In genomic region chr5:96219580-96220281, GRCh38 we compare ENCODE assay signal across 11 cellular contexts.
DNase-seq lines count a peak whose midpoint lies in the region; ATAC-seq and TF ChIP-seq lines count a peak whose summit lies in the region.
"Had no signal": no experiment of that assay in that cellular context is flagged by ENCODE, and none has a peak within 500 bp of the region (broad histone marks: within the 10 kb centered on the region; RNA-seq: fewer than 3 reads in every experiment).

No MANE protein-coding gene starts in this region.

- H3K4me2 ChIP-seq in fibroblast of lung (ENCODE audit: extremely low read depth, insufficient read depth, low read length): peak overlapping the region; percentile 32
- peak overlapping the region; percentile 45 for H3K4me2 ChIP-seq in smooth muscle cell

- no peak for TF ChIP-seq CTCF in fibroblast of lung (conservative IDR thresholded peaks at IDR 0.05 in 1 of 2, IDR thresholded peaks at IDR 0.05 in 1 of 2; ENCODE audit: low read depth in 1 of 2, low read length in 2 of 2)
- TF ChIP-seq CTCF in smooth muscle cell (IDR thresholded peaks at IDR 0.05; ENCODE audit: borderline replicate concordance, insufficient read depth, poor library complexity, severe bottlenecking): no peak
- TF ChIP-seq CTCF in heart left ventricle (IDR thresholded peaks at IDR 0.05): no peak

- WGBS in smooth muscle cell (ENCODE audit: low lambda C conversion rate): 58% methylated on average over 4 of the region's 4 CpGs
- WGBS in heart left ventricle, 4 donors: 73 to 90% (median 78%) methylated on average over 4 of the region's 4 CpGs

- DNase-seq in activated naive CD4-positive, alpha-beta T cell treated with anti-CD3 and anti-CD28 coated beads, Interleukin-2, amount 50 U/mL, for 72 hours (ENCODE audit: low spot score in 2 of 2): no peak
- DNase-seq in activated naive CD4-positive, alpha-beta T cell (lab: John Stamatoyannopoulos, UW): no peak
- DNase-seq in SJSA1 (ENCODE audit: low read depth in 1 of 2, low spot score in 2 of 2) (peak; percentile 46 to 68), fibroblast of lung (ENCODE audit: low read depth in 2 of 2) (peak; percentile 44 to 88), smooth muscle cell (lab: John Stamatoyannopoulos, UW; ENCODE audit: unreplicated experiment) (no peak), SW480 (ENCODE audit: low spot score) (no peak), COLO668 (lab: John Stamatoyannopoulos, UW; ENCODE audit: unreplicated experiment) (no peak), heart left ventricle (no peak)
- DNase-seq: activated naive CD8-positive, alpha-beta T cell treated with anti-CD3 and anti-CD28 coated beads, Interleukin-2, amount 10 ng/mL, durations not matched to agents 7 days and 5 days; BE2C; gastrocnemius medialis had no signal

- no peaks in the 10 kb centered on the region for H3K9me3 ChIP-seq in SJSA1 (replicated peaks)
- no peaks in the 10 kb centered on the region for H3K9me3 ChIP-seq in fibroblast of lung (ENCODE audit: control insufficient read depth, insufficient read depth, low read depth, low read length)
- H3K9me3 ChIP-seq in smooth muscle cell (replicated peaks; ENCODE audit: low read depth): no peaks in the 10 kb centered on the region
- no peaks in the 10 kb centered on the region for H3K9me3 ChIP-seq in heart left ventricle
- H3K9me3 ChIP-seq: BE2C, gastrocnemius medialis had no signal

- H3K4me1 ChIP-seq in SJSA1 (replicated peaks) (peaks cover 26% of the 10 kb centered on the region), fibroblast of lung (ENCODE audit: control insufficient read depth, extremely low read depth, insufficient read depth, low read length) (peaks cover 9% of the 10 kb centered on the region), smooth muscle cell (ENCODE audit: low read depth) (no peaks in the 10 kb centered on the region), heart left ventricle (peaks cover 0 to 13% (median 0%) of the 10 kb centered on the region in 12 donors)
- H3K4me1 ChIP-seq: BE2C, gastrocnemius medialis had no signal

- no peaks in the 10 kb centered on the region for H3K9me3 Mint-ChIP-seq in activated naive CD4-positive, alpha-beta T cell treated with anti-CD3 and anti-CD28 coated beads, Interleukin-2, amount 50 U/mL, for 72 hours
- H3K9me3 Mint-ChIP-seq: activated naive CD8-positive, alpha-beta T cell treated with anti-CD3 and anti-CD28 coated beads, Interleukin-2, amount 10 ng/mL, durations not matched to agents 7 days and 5 days had no signal

- H3K27ac ChIP-seq in SJSA1 (peak overlapping the region; percentile 82), fibroblast of lung (ENCODE audit: insufficient read depth, low read length) (peak overlapping the region; percentile 81), smooth muscle cell (ENCODE audit: low read depth) (peak overlapping the region; percentile 89), heart left ventricle (no peak overlapping the region)
- H3K27ac ChIP-seq: gastrocnemius medialis had no signal

- no peak overlapping the region for H3K4me3 ChIP-seq in SJSA1
- H3K4me3 ChIP-seq in fibroblast of lung (replicated peaks in 1 of 4; ENCODE audit: control extremely low read depth in 1 of 4, insufficient read depth in 1 of 4, low read depth in 3 of 4, low read length in 4 of 4): no peak overlapping the region
- H3K4me3 ChIP-seq in smooth muscle cell: no peak overlapping the region
- H3K4me3 ChIP-seq in heart left ventricle: no peak overlapping the region
- H3K4me3 ChIP-seq: gastrocnemius medialis had no signal

- ATAC-seq in activated naive CD4-positive, alpha-beta T cell treated with anti-CD3 and anti-CD28 coated beads, Interleukin-2, amount 50 U/mL, for 72 hours: peak; percentile 40 to 60
- ATAC-seq in heart left ventricle: no peak
- ATAC-seq: gastrocnemius medialis had no signal

- no peaks in the 10 kb centered on the region for H3K79me2 ChIP-seq in fibroblast of lung (ENCODE audit: control insufficient read depth, insufficient read depth, low read length)
- H3K79me2 ChIP-seq in smooth muscle cell (ENCODE audit: low read depth): no peaks in the 10 kb centered on the region

- H3K27ac Mint-ChIP-seq in activated naive CD4-positive, alpha-beta T cell treated with anti-CD3 and anti-CD28 coated beads, Interleukin-2, amount 50 U/mL, for 72 hours: peak overlapping the region in 1 of 2 donors; percentile 54
- H3K27ac Mint-ChIP-seq: activated naive CD8-positive, alpha-beta T cell treated with anti-CD3 and anti-CD28 coated beads, Interleukin-2, amount 10 ng/mL, durations not matched to agents 7 days and 5 days had no signal

- H3K9ac ChIP-seq in fibroblast of lung (ENCODE audit: insufficient read depth, low read length): peak overlapping the region; percentile 8
- H3K9ac ChIP-seq in smooth muscle cell (ENCODE audit: low read depth): peak overlapping the region; percentile 63

- intact Hi-C loops in heart left ventricle (cut with DNase I): no loop called here

- no peak for TF ChIP-seq POLR2A in heart left ventricle (IDR thresholded peaks at IDR 0.05)

- H4K20me1 ChIP-seq in fibroblast of lung (ENCODE audit: control insufficient read depth, extremely low read depth, insufficient read depth, low read length) (no peaks in the 10 kb centered on the region), smooth muscle cell (ENCODE audit: low read depth) (no peaks in the 10 kb centered on the region)

- H3K36me3 Mint-ChIP-seq in activated naive CD4-positive, alpha-beta T cell treated with anti-CD3 and anti-CD28 coated beads, Interleukin-2, amount 50 U/mL, for 72 hours: peaks cover 0 to 10% of the 10 kb centered on the region in 2 donors
- H3K36me3 Mint-ChIP-seq: activated naive CD8-positive, alpha-beta T cell treated with anti-CD3 and anti-CD28 coated beads, Interleukin-2, amount 10 ng/mL, durations not matched to agents 7 days and 5 days had no signal

- H3K27me3 ChIP-seq in SJSA1 (replicated peaks) (no peaks in the 10 kb centered on the region), fibroblast of lung (ENCODE audit: control insufficient read depth, insufficient read depth, low read length) (no peaks in the 10 kb centered on the region), smooth muscle cell (ENCODE audit: low read depth) (no peaks in the 10 kb centered on the region), heart left ventricle (no peaks in the 10 kb centered on the region)
- H3K27me3 ChIP-seq: BE2C, gastrocnemius medialis had no signal

- H3F3A ChIP-seq in smooth muscle cell (ENCODE audit: low read depth): no peaks in the 10 kb centered on the region

- H3K36me3 ChIP-seq in SJSA1 (no peaks in the 10 kb centered on the region), fibroblast of lung (ENCODE audit: control insufficient read depth, insufficient read depth, low read length) (no peaks in the 10 kb centered on the region), smooth muscle cell (ENCODE audit: low read depth) (no peaks in the 10 kb centered on the region), heart left ventricle (no peaks in the 10 kb centered on the region)
- H3K36me3 ChIP-seq: BE2C, gastrocnemius medialis had no signal

- peak overlapping the region; percentile 62 for H2AFZ ChIP-seq in fibroblast of lung (ENCODE audit: low read length)
- H2AFZ ChIP-seq in smooth muscle cell (ENCODE audit: low read depth): peak overlapping the region; percentile 83

Comparison
In these comparisons a context has a peak if more than half of its experiments do, and no peak if none do; other contexts are left out.
1. ATAC-seq: peak in activated naive CD4-positive, alpha-beta T cell treated with anti-CD3 and anti-CD28 coated beads, Interleukin-2, amount 50 U/mL, for 72 hours (2 of 2); none in heart left ventricle (0 of 4).
2. DNase-seq: peak in SJSA1 (2 of 2) and fibroblast of lung (2 of 2); none in activated naive CD4-positive, alpha-beta T cell treated with anti-CD3 and anti-CD28 coated beads, Interleukin-2, amount 50 U/mL, for 72 hours (0 of 2), activated naive CD4-positive, alpha-beta T cell (0 of 4), smooth muscle cell (single experiment), SW480 (single experiment), COLO668 (single experiment) and heart left ventricle (0 of 5).
3. H3K27ac ChIP-seq: peak in SJSA1 (single experiment), fibroblast of lung (single experiment) and smooth muscle cell (single experiment); none in heart left ventricle (0 of 12).